25 cellular contexts compared by ENCODE assay signal in genomic region chr10:54797636-54798395, GRCh38. TPM values are rescaled to one million over a fixed set of nuclear protein-coding genes. Genes with fewer than 3 reads are reported as not detected.
DNase-seq lines count a peak whose midpoint lies in the region; ATAC-seq and TF ChIP-seq lines count a peak whose summit lies in the region.
"Had no signal": no experiment of that assay in that cellular context is flagged by ENCODE, and none has a peak within 500 bp of the region (broad histone marks: within the 10 kb centered on the region; RNA-seq: fewer than 3 reads in every experiment).

No MANE protein-coding gene starts in this region.

- H3K36me3 Mint-ChIP-seq in nephron progenitor cell (ENCODE audit: low read depth): peaks cover 6% of the 10 kb centered on the region
- H3K36me3 Mint-ChIP-seq in activated T-cell treated with anti-CD3 and anti-CD28 coated beads, Interleukin-2, amount 50 U/mL, for 4 hours (ENCODE audit: insufficient read depth): no peaks in the 10 kb centered on the region
- H3K36me3 Mint-ChIP-seq in progenitor cell of endocrine pancreas (ENCODE audit: insufficient read depth): no peaks in the 10 kb centered on the region
- H3K36me3 Mint-ChIP-seq: activated naive CD4-positive, alpha-beta T cell treated with anti-CD3 and anti-CD28 coated beads, Interleukin-2, amount 10 ng/mL, durations not matched to agents 7 days and 5 days; IgD-negative memory B cell; T-cell had no signal

- TF ChIP-seq CTCF in RWPE1 (conservative IDR thresholded peaks at IDR 0.05; ENCODE audit: low read depth) (no peak), epithelial cell of esophagus (IDR thresholded peaks at IDR 0.05; ENCODE audit: insufficient read depth, low read depth, low read length, missing control alignments) (no peak), nephron progenitor cell (IDR thresholded peaks at IDR 0.05) (no peak), progenitor cell of endocrine pancreas (IDR thresholded peaks at IDR 0.05; ENCODE audit: unreplicated experiment) (no peak)

- H3K4me3 ChIP-seq in epithelial cell of esophagus (ENCODE audit: low read length): no peak overlapping the region
- H3K4me3 ChIP-seq: BLaER1 treated with 17β-estradiol and CSF1 and Interleukin-3, amounts not matched to agents 10 nM and 100 nM had no signal

- H3K27ac Mint-ChIP-seq in nephron progenitor cell (peak overlapping the region; percentile 35), progenitor cell of endocrine pancreas (no peak overlapping the region)
- H3K27ac Mint-ChIP-seq: activated naive CD4-positive, alpha-beta T cell treated with anti-CD3 and anti-CD28 coated beads, Interleukin-2, amount 10 ng/mL, durations not matched to agents 7 days and 5 days; activated T-cell treated with anti-CD3 and anti-CD28 coated beads, Interleukin-2, amount 50 U/mL, for 72 hours; HFFc6; IgD-negative memory B cell; T-cell had no signal

- peaks cover 8% of the 10 kb centered on the region for H3K9me3 Mint-ChIP-seq in nephron progenitor cell
- peaks cover 16% of the 10 kb centered on the region for H3K9me3 Mint-ChIP-seq in activated T-cell treated with anti-CD3 and anti-CD28 coated beads, Interleukin-2, amount 50 U/mL, for 4 hours
- no peaks in the 10 kb centered on the region for H3K9me3 Mint-ChIP-seq in progenitor cell of endocrine pancreas (ENCODE audit: low read depth)
- H3K9me3 Mint-ChIP-seq: IgD-negative memory B cell had no signal

- ATAC-seq in activated T-cell treated with anti-CD3 and anti-CD28 coated beads, Interleukin-2, amount 50 U/mL, for 4 hours: no peak
- ATAC-seq in HG03457 (IDR thresholded peaks at IDR 0.05; ENCODE audit: unreplicated experiment): no peak
- ATAC-seq: activated T-cell treated with anti-CD3 and anti-CD28 coated beads, Interleukin-2, amount 50 U/mL, for 72 hours; left cardiac atrium; right cardiac atrium; T-cell had no signal

- DNase-seq in HPDE6-E6E7 (ENCODE audit: extremely low spot score) (peak; percentile 14), RWPE1 (ENCODE audit: low spot score) (peak; percentile 55), epithelial cell of esophagus (ENCODE audit: low read depth) (peak; percentile 70), nephron progenitor cell (no peak), progenitor cell of endocrine pancreas (ENCODE audit: low spot score, unreplicated experiment) (no peak)
- no peak for DNase-seq in activated T-cell treated with anti-CD3 and anti-CD28 coated beads, Interleukin-2, amount 50 U/mL, for 4 hours
- no peak for DNase-seq in activated CD8-positive, alpha-beta memory T cell treated with anti-CD3 and anti-CD28 coated beads for 24 hours
- DNase-seq: activated CD4-positive, alpha-beta T cell treated with anti-CD3 and anti-CD28 coated beads for 4 hours; activated naive CD4-positive, alpha-beta T cell treated with anti-CD3 and anti-CD28 coated beads, Interleukin-2, amount 10 ng/mL, durations not matched to agents 7 days and 5 days; activated T-cell treated with anti-CD3 and anti-CD28 coated beads, Interleukin-2, amount 50 U/mL, for 72 hours; Calu3; cerebellar nuclear complex; HFFc6; left cardiac atrium; mesendoderm; NCI-H1436; NCI-H526 treated with DMSO at 0.1 percent for 48 hours; SHP77 treated with DMSO at 0.1 percent for 48 hours; stimulated activated CD8-positive, alpha-beta memory T cell treated with anti-CD3 and anti-CD28 coated beads, Interleukin-4, amount 100 ng/mL, for 48 hours; T-cell; trophoblast cell had no signal

- H3K27ac ChIP-seq in RWPE1: no peak overlapping the region
- H3K27ac ChIP-seq: BLaER1 treated with 17β-estradiol and CSF1 and Interleukin-3, amounts not matched to agents 10 nM and 100 nM had no signal

- CTCF ChIA-PET in RWPE1 (lab: Yijun Ruan, JAX): interaction anchor here (0.6 kb wide), 2 partner anchors 9 to 202 kb away, joined by 3 read pairs; no protein-coding TSS in a partner anchor

- H3K27me3 Mint-ChIP-seq in nephron progenitor cell (ENCODE audit: low read depth, poor library complexity): no peaks in the 10 kb centered on the region
- no peaks in the 10 kb centered on the region for H3K27me3 Mint-ChIP-seq in activated T-cell treated with anti-CD3 and anti-CD28 coated beads, Interleukin-2, amount 50 U/mL, for 4 hours (ENCODE audit: low read depth)
- peaks cover 2% of the 10 kb centered on the region for H3K27me3 Mint-ChIP-seq in progenitor cell of endocrine pancreas
- H3K27me3 Mint-ChIP-seq: activated naive CD4-positive, alpha-beta T cell treated with anti-CD3 and anti-CD28 coated beads, Interleukin-2, amount 10 ng/mL, durations not matched to agents 7 days and 5 days; IgD-negative memory B cell; T-cell had no signal

- peak overlapping the region; percentile 81 for H3K4me3 Mint-ChIP-seq in nephron progenitor cell
- no peak overlapping the region for H3K4me3 Mint-ChIP-seq in activated T-cell treated with anti-CD3 and anti-CD28 coated beads, Interleukin-2, amount 50 U/mL, for 4 hours
- H3K4me3 Mint-ChIP-seq in progenitor cell of endocrine pancreas (ENCODE audit: low read depth): no peak overlapping the region
- H3K4me3 Mint-ChIP-seq: activated naive CD4-positive, alpha-beta T cell treated with anti-CD3 and anti-CD28 coated beads, Interleukin-2, amount 10 ng/mL, durations not matched to agents 7 days and 5 days; activated T-cell treated with anti-CD3 and anti-CD28 coated beads, Interleukin-2, amount 50 U/mL, for 72 hours; HFFc6; IgD-negative memory B cell; T-cell had no signal

- H3K4me1 Mint-ChIP-seq in nephron progenitor cell (peaks cover 62% of the 10 kb centered on the region), progenitor cell of endocrine pancreas (ENCODE audit: low read depth) (peaks cover 5% of the 10 kb centered on the region)
- H3K4me1 Mint-ChIP-seq in activated T-cell treated with anti-CD3 and anti-CD28 coated beads, Interleukin-2, amount 50 U/mL, for 4 hours (ENCODE audit: low read depth): no peaks in the 10 kb centered on the region
- H3K4me1 Mint-ChIP-seq: activated naive CD4-positive, alpha-beta T cell treated with anti-CD3 and anti-CD28 coated beads, Interleukin-2, amount 10 ng/mL, durations not matched to agents 7 days and 5 days; IgD-negative memory B cell; T-cell had no signal

- POLR2A ChIA-PET in RWPE1 (lab: Yijun Ruan, JAX; ENCODE audit: low non-redundant PET): no interaction called here

RNA-seq across cellular contexts. Expression of gene PCDH15, which starts 3.2 kb away (rescaled TPM):
- total RNA-seq in activated T-cell treated with anti-CD3 and anti-CD28 coated beads, Interleukin-2, amount 50 U/mL, for 4 hours: not detected
- 0.14 and 1.1 TPM in 2 replicates for total RNA-seq in progenitor cell of endocrine pancreas
- total RNA-seq: activated T-cell treated with anti-CD3 and anti-CD28 coated beads, Interleukin-2, amount 50 U/mL, for 72 hours; Calu3; HFFc6; T-cell had no signal

Comparison
In these comparisons a context has a peak if more than half of its experiments do, and no peak if none do; other contexts are left out.
1. DNase-seq: peak in HPDE6-E6E7 (single experiment), RWPE1 (single experiment) and epithelial cell of esophagus (single experiment); none in nephron progenitor cell (single experiment), activated T-cell treated with anti-CD3 and anti-CD28 coated beads, Interleukin-2, amount 50 U/mL, for 4 hours (single experiment), activated CD8-positive, alpha-beta memory T cell treated with anti-CD3 and anti-CD28 coated beads for 24 hours (single experiment) and progenitor cell of endocrine pancreas (single experiment).